8 cellular contexts compared by ENCODE assay signal in the genomic region with DNA sequence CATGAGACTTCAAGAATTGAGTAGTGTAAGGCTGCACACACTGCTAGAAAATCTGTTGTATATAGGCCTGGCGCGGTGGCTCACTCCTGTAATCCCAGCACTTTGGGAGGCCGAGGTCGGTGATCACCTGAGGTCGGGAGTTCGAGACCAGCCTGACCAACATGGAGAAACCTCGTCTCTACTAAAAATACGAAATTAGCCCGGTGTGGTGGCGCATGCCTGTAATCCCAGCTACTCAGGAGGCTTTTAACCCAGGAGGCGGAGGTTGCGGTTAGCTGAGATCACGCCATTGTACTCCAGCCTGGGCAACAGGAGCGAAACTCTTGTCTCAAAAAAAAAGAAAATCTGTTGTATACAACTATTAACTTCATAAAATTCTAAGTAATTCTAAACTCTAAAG. TPM values are rescaled to one million over a fixed set of nuclear protein-coding genes. Genes with fewer than 3 reads are reported as not detected.
DNase-seq lines count a peak whose midpoint lies in the region; ATAC-seq and TF ChIP-seq lines count a peak whose summit lies in the region.
"Not testable (repeated sequence)": the region's sequence is repeated elsewhere in the genome, so short reads cannot be mapped to it uniquely, and the experiment has no call there.

No MANE protein-coding gene starts in this region.

- not testable (repeated sequence) for H3K27ac Mint-ChIP-seq in activated CD8-positive, alpha-beta T cell treated with anti-CD3 and anti-CD28 coated beads, Interleukin-2, amount 10 ng/mL, durations not matched to agents 7 days and 5 days
- peak overlapping the region; percentile 94 for H3K27ac Mint-ChIP-seq in mesothelial cell of epicardium

- TF ChIP-seq POLR2A in sigmoid colon (IDR thresholded peaks at IDR 0.05); vagina (IDR thresholded peaks at IDR 0.05): not testable (repeated sequence)

- DNase-seq in activated CD8-positive, alpha-beta T cell treated with anti-CD3 and anti-CD28 coated beads, Interleukin-2, amount 10 ng/mL, durations not matched to agents 7 days and 5 days; mammary epithelial cell; fibroblast of the aortic adventitia (ENCODE audit: low read depth); mesothelial cell of epicardium (ENCODE audit: low spot score in 2 of 2, unreplicated experiment in 2 of 2); sigmoid colon; vagina (ENCODE audit: extremely low spot score in 2 of 2): not testable (repeated sequence)

- not testable (repeated sequence) for H3K27me3 ChIP-seq in OCI-LY3 (ENCODE audit: low read depth, low read length); mammary epithelial cell (ENCODE audit: insufficient read depth, low read length); sigmoid colon; vagina

- not testable (repeated sequence) for H3K9me3 ChIP-seq in OCI-LY3 (ENCODE audit: insufficient read depth, low read length); mammary epithelial cell (replicated peaks; ENCODE audit: insufficient read depth, low read length); sigmoid colon; vagina

- H4K20me1 ChIP-seq in OCI-LY3 (ENCODE audit: insufficient read depth, low read length), result peaks cover 57% of the 10 kb centered on the region
- not testable (repeated sequence) for H4K20me1 ChIP-seq in mammary epithelial cell (ENCODE audit: insufficient read depth, low read length)

- TF ChIP-seq EP300 in sigmoid colon (IDR thresholded peaks at IDR 0.05), result not testable (repeated sequence)

- H2AFZ ChIP-seq in OCI-LY3 (ENCODE audit: low read depth, low read length); mammary epithelial cell (ENCODE audit: low read depth, low read length): not testable (repeated sequence)

- not testable (repeated sequence) for BruUV-seq in mammary epithelial cell (replicated peaks; lab: Mats Ljungman, UMichigan)

- H3K4me1 ChIP-seq in OCI-LY3 (ENCODE audit: low read length) (peaks cover 26% of the 10 kb centered on the region), mammary epithelial cell (ENCODE audit: insufficient read depth, low read length) (peaks cover 17% of the 10 kb centered on the region), sigmoid colon (peaks cover 0 to 66% (median 50%) of the 10 kb centered on the region in 4 donors), vagina (peaks cover 58% of the 10 kb centered on the region)

- H3K27ac ChIP-seq in OCI-LY3 (ENCODE audit: low read length); mammary epithelial cell (ENCODE audit: insufficient read depth, low read depth, low read length); sigmoid colon; vagina: not testable (repeated sequence)

- in situ Hi-C loops in mammary epithelial cell (cut with MboI; ENCODE audit: low sequenced_read_pairs in 2 of 2), result not testable (repeated sequence)

- dilution Hi-C loops in mammary epithelial cell (cut with HindIII; ENCODE audit: low sequenced_read_pairs), result not testable (repeated sequence)

- ATAC-seq in activated CD8-positive, alpha-beta T cell treated with anti-CD3 and anti-CD28 coated beads, Interleukin-2, amount 10 ng/mL, durations not matched to agents 7 days and 5 days, result not testable (repeated sequence)

- H3K4me1 Mint-ChIP-seq in activated CD8-positive, alpha-beta T cell treated with anti-CD3 and anti-CD28 coated beads, Interleukin-2, amount 10 ng/mL, durations not matched to agents 7 days and 5 days (ENCODE audit: low read depth), result peaks cover 58% of the 10 kb centered on the region
- H3K4me1 Mint-ChIP-seq in mesothelial cell of epicardium, result peaks cover 43% of the 10 kb centered on the region

- H3K79me2 ChIP-seq in OCI-LY3 (ENCODE audit: low read length) (peaks cover 71% of the 10 kb centered on the region), mammary epithelial cell (ENCODE audit: insufficient read depth, low read length) (peaks cover 72% of the 10 kb centered on the region)

- H3K4me2 ChIP-seq in OCI-LY3 (ENCODE audit: low read length), result peak overlapping the region; percentile 93
- peak overlapping the region; percentile 91 for H3K4me2 ChIP-seq in mammary epithelial cell (ENCODE audit: insufficient read depth, low read depth, low read length)

- CTCF ChIA-PET in activated CD8-positive, alpha-beta T cell treated with anti-CD3 and anti-CD28 coated beads, Interleukin-2, amount 10 ng/mL, durations not matched to agents 7 days and 5 days (lab: Charles Lee), result interaction anchor here (1.8 kb wide), 1 partner anchor 11 kb away, joined by 4 read pairs; no protein-coding TSS in a partner anchor
- CTCF ChIA-PET in mammary epithelial cell (lab: Charles Lee; ENCODE audit: low non-redundant PET), result not testable (repeated sequence)

- H3K36me3 Mint-ChIP-seq in activated CD8-positive, alpha-beta T cell treated with anti-CD3 and anti-CD28 coated beads, Interleukin-2, amount 10 ng/mL, durations not matched to agents 7 days and 5 days (ENCODE audit: low read depth), result peaks cover 22% of the 10 kb centered on the region
- not testable (repeated sequence) for H3K36me3 Mint-ChIP-seq in mesothelial cell of epicardium

- H3K27me3 Mint-ChIP-seq in activated CD8-positive, alpha-beta T cell treated with anti-CD3 and anti-CD28 coated beads, Interleukin-2, amount 10 ng/mL, durations not matched to agents 7 days and 5 days (ENCODE audit: low read depth); mesothelial cell of epicardium (ENCODE audit: low read depth): not testable (repeated sequence)

- not testable (repeated sequence) for H3K9me3 Mint-ChIP-seq in activated CD8-positive, alpha-beta T cell treated with anti-CD3 and anti-CD28 coated beads, Interleukin-2, amount 10 ng/mL, durations not matched to agents 7 days and 5 days (ENCODE audit: insufficient read depth); mesothelial cell of epicardium

- H3K9ac ChIP-seq in OCI-LY3 (ENCODE audit: low read length); mammary epithelial cell (ENCODE audit: insufficient read depth, low read length): not testable (repeated sequence)

- H3K36me3 ChIP-seq in OCI-LY3 (replicated peaks; ENCODE audit: low read depth, low read length); mammary epithelial cell (ENCODE audit: insufficient read depth, low read length); sigmoid colon; vagina: not testable (repeated sequence)

- intact Hi-C loops in mammary epithelial cell (cut with micrococcal nuclease), result loop anchor here (10.0 kb wide), 1 partner anchor 422 kb away; no protein-coding TSS in a partner anchor
- intact Hi-C loops in sigmoid colon (cut with DNase I), result loop anchor here (10.0 kb wide), 1 partner anchor 628 kb away; the partner anchor contains the start of gene MRPL44
- intact Hi-C loops in vagina (cut with DNase I), result not testable (repeated sequence)

- H3K4me3 Mint-ChIP-seq in activated CD8-positive, alpha-beta T cell treated with anti-CD3 and anti-CD28 coated beads, Interleukin-2, amount 10 ng/mL, durations not matched to agents 7 days and 5 days, result peak overlapping the region; percentile 98
- peak overlapping the region; percentile 93 for H3K4me3 Mint-ChIP-seq in mesothelial cell of epicardium

- POLR2A ChIA-PET in activated CD8-positive, alpha-beta T cell treated with anti-CD3 and anti-CD28 coated beads, Interleukin-2, amount 10 ng/mL, durations not matched to agents 7 days and 5 days (lab: Charles Lee), result interaction anchor here (3.9 kb wide), 1 partner anchor 62 kb away, joined by 32 read pairs; no protein-coding TSS in a partner anchor

- 89% methylated on average over 14 of the region's 14 CpGs for WGBS in mammary epithelial cell (ENCODE audit: low coverage, missing lambda C conversion rate)
- WGBS in sigmoid colon, 2 donors, result 94 to 96% methylated on average over 14 of the region's 14 CpGs

- TF ChIP-seq CTCF in OCI-LY3 (IDR thresholded peaks at IDR 0.05; ENCODE audit: low read depth, low read length); mammary epithelial cell (conservative IDR thresholded peaks at IDR 0.05 in 1 of 2, IDR thresholded peaks at IDR 0.05 in 1 of 2; ENCODE audit: extremely low read depth in 1 of 2, insufficient read depth in 1 of 2, low read depth in 1 of 2, low read length in 2 of 2); fibroblast of the aortic adventitia (IDR thresholded peaks at IDR 0.05; ENCODE audit: insufficient read depth, low read length); mesothelial cell of epicardium (IDR thresholded peaks at IDR 0.05; ENCODE audit: unreplicated experiment); sigmoid colon (IDR thresholded peaks at IDR 0.05); vagina (IDR thresholded peaks at IDR 0.05): not testable (repeated sequence)

- peak overlapping the region; percentile 89 for H3K4me3 ChIP-seq in GM08714 (ENCODE audit: low read length)
- H3K4me3 ChIP-seq in OCI-LY3 (ENCODE audit: low read length), result peak overlapping the region; percentile 100
- peak overlapping the region in 2 of 3 experiments; percentile 93 to 100 for H3K4me3 ChIP-seq in mammary epithelial cell (replicated peaks in 1 of 3; ENCODE audit: insufficient read depth in 1 of 3, low read depth in 2 of 3, low read length in 3 of 3)
- peak overlapping the region; percentile 95 for H3K4me3 ChIP-seq in fibroblast of the aortic adventitia (ENCODE audit: low read depth, low read length)
- H3K4me3 ChIP-seq in sigmoid colon, result peak overlapping the region in 3 of 4 donors; percentile 78 to 87 (median 79)
- peak overlapping the region; percentile 67 to 85 for H3K4me3 ChIP-seq in vagina

RNA-seq across cellular contexts. Expression of gene CUL3, which starts 2.1 kb away (rescaled TPM):
- total RNA-seq in activated CD8-positive, alpha-beta T cell treated with anti-CD3 and anti-CD28 coated beads, Interleukin-2, amount 10 ng/mL, durations not matched to agents 7 days and 5 days, result 10 to 100 TPM; 77.9 to 82.0 TPM
- total RNA-seq in mammary epithelial cell (10 to 100 TPM; 45.0 to 62.9 TPM), fibroblast of the aortic adventitia (ENCODE audit: low replicate concordance) (75.7 and 192 TPM in 2 replicates), mesothelial cell of epicardium (91.0 to 97.5 TPM (median 94.8 TPM) in 3 replicates), sigmoid colon (10 to 100 TPM; 59.3 to 65.8 (median 63.6) TPM), vagina (65.3 TPM)
- polyA plus RNA-seq in mammary epithelial cell (31.3 TPM), sigmoid colon (10 to 100 TPM; 63.0 to 85.3 (median 71.5) TPM)
- 98.3 TPM for polyA minus RNA-seq in mammary epithelial cell
